8 cellular contexts compared by ENCODE assay signal in genomic region chr2:10304458-10305253, GRCh38. TPM values are rescaled to one million over a fixed set of nuclear protein-coding genes. Genes with fewer than 3 reads are reported as not detected.
DNase-seq lines count a peak whose midpoint lies in the region; ATAC-seq, FAIRE-seq and TF ChIP-seq lines count a peak whose summit lies in the region.

No MANE protein-coding gene starts in this region.

- BruUV-seq in IMR-90 (replicated peaks; lab: Mats Ljungman, UMichigan) = no TSS peak

- peak overlapping the region; percentile 99 for H3K4me3 Mint-ChIP-seq in activated naive CD8-positive, alpha-beta T cell treated with anti-CD3 and anti-CD28 coated beads, Interleukin-2, amount 10 ng/mL, durations not matched to agents 7 days and 5 days
- H3K4me3 Mint-ChIP-seq in stimulated activated effector memory CD8-positive, alpha-beta T cell treated with anti-CD3 and anti-CD28 coated beads, Interleukin-12 subunit alpha, Interleukin-12 subunit beta, amount 100 ng/mL, for 72 hours = peak overlapping the region; percentile 92

- H3K4me1 Mint-ChIP-seq in activated naive CD8-positive, alpha-beta T cell treated with anti-CD3 and anti-CD28 coated beads, Interleukin-2, amount 10 ng/mL, durations not matched to agents 7 days and 5 days = peaks cover 54% of the 10 kb centered on the region
- H3K4me1 Mint-ChIP-seq in stimulated activated effector memory CD8-positive, alpha-beta T cell treated with anti-CD3 and anti-CD28 coated beads, Interleukin-12 subunit alpha, Interleukin-12 subunit beta, amount 100 ng/mL, for 72 hours = peaks cover 68% of the 10 kb centered on the region

- H3K36me3 Mint-ChIP-seq in activated naive CD8-positive, alpha-beta T cell treated with anti-CD3 and anti-CD28 coated beads, Interleukin-2, amount 10 ng/mL, durations not matched to agents 7 days and 5 days = peaks cover 12% of the 10 kb centered on the region
- peaks cover 6% of the 10 kb centered on the region for H3K36me3 Mint-ChIP-seq in stimulated activated effector memory CD8-positive, alpha-beta T cell treated with anti-CD3 and anti-CD28 coated beads, Interleukin-12 subunit alpha, Interleukin-12 subunit beta, amount 100 ng/mL, for 72 hours

- no peak for FAIRE-seq in urothelium cell line (lab: Jason Lieb, UNC)

- 0 out of 2 replicates have a peak overlapping the region, but pooled peaks have one; percentile 24 for H3K23ac ChIP-seq in IMR-90 (ENCODE audit: low read depth, low read length)

- CTCF ChIA-PET in IMR-90 (lab: Yijun Ruan, JAX) = interaction anchor here (0.6 to 3.1 kb wide), 5 partner anchors 24 to 180 kb away, joined by 3 to 13 read pairs (median 3); no protein-coding TSS in a partner anchor

- no peak for TF ChIP-seq RAD21 in IMR-90 (IDR thresholded peaks at IDR 0.05; ENCODE audit: low read length)

- no peaks in the 10 kb centered on the region for H3K36me3 ChIP-seq in IMR-90 (ENCODE audit: control insufficient read depth, insufficient read depth, low read length)

- peaks cover 10% of the 10 kb centered on the region; the same call in 1 of the 2 replicates for H3K4me1 ChIP-seq in IMR-90 (ENCODE audit: control insufficient read depth, insufficient read depth, low read length)

- peak overlapping the region; percentile 72 for H3K4me3 ChIP-seq in IMR-90 (ENCODE audit: insufficient read depth, low read depth, low read length)
- H3K4me3 ChIP-seq in iPS-18c (ENCODE audit: insufficient read depth, low read depth, low read length) = peak overlapping the region; percentile 78

- H3K79me1 ChIP-seq in IMR-90 (ENCODE audit: low read depth in 1 of 2, low read length in 2 of 2) = peaks cover 23 to 61% of the 10 kb centered on the region in 2 experiments

- intact Hi-C loops in IMR-90 (cut with micrococcal nuclease) = loop anchor here (1.0 to 5.0 kb wide), 3 partner anchors 105 to 180 kb away; no protein-coding TSS in a partner anchor

- no peak for DNase-seq in IMR-90
- DNase-seq in activated naive CD8-positive, alpha-beta T cell treated with anti-CD3 and anti-CD28 coated beads, Interleukin-2, amount 10 ng/mL, durations not matched to agents 7 days and 5 days = no peak
- no peak for DNase-seq in stimulated activated effector memory CD8-positive, alpha-beta T cell treated with anti-CD3 and anti-CD28 coated beads, Interleukin-12 subunit alpha, Interleukin-12 subunit beta, amount 100 ng/mL, for 72 hours (ENCODE audit: low spot score in 2 of 2)
- no peak for DNase-seq in urothelium cell line (ENCODE audit: low spot score)
- DNase-seq in islet precursor cell = no peak
- DNase-seq in SW480 (ENCODE audit: low spot score) = no peak
- no peak for DNase-seq in MV-4-11 (lab: John Stamatoyannopoulos, UW)

- POLR2A ChIA-PET in IMR-90 (lab: Charles Lee; ENCODE audit: unreplicated experiment) = no interaction called here
- POLR2A ChIA-PET in activated naive CD8-positive, alpha-beta T cell treated with anti-CD3 and anti-CD28 coated beads, Interleukin-2, amount 10 ng/mL, durations not matched to agents 7 days and 5 days (lab: Charles Lee) = interaction anchor here (0.7 to 6.4 kb wide), 7 partner anchors 8 to 180 kb away, joined by 3 to 107 read pairs (median 6); partner anchors contain the start of gene ODC1

- no peak overlapping the region; the same call in 1 of the 2 replicates for H3K4ac ChIP-seq in IMR-90 (ENCODE audit: low read depth, low read length)

- H3K27me3 Mint-ChIP-seq in activated naive CD8-positive, alpha-beta T cell treated with anti-CD3 and anti-CD28 coated beads, Interleukin-2, amount 10 ng/mL, durations not matched to agents 7 days and 5 days = no peaks in the 10 kb centered on the region

- H4K5ac ChIP-seq in IMR-90 (ENCODE audit: low read depth, low read length) = no peak overlapping the region

- peak overlapping the region; percentile 44; the same call in 1 of the 2 replicates for H3K14ac ChIP-seq in IMR-90 (replicated peaks; ENCODE audit: low read depth, low read length)

- peak overlapping the region; percentile 2; the same call in 1 of the 2 replicates for H3K9ac ChIP-seq in IMR-90 (ENCODE audit: low read depth, low read length)

- 54% methylated on average over 16 of the region's 28 CpGs; no CpG with 5 or more reads in 1 of the 2 experiments for WGBS in IMR-90 (ENCODE audit: extremely low coverage in 2 of 2, insufficient read length in 1 of 2), 2 experiments

- no peak overlapping the region for H4K8ac ChIP-seq in IMR-90 (ENCODE audit: low read depth in 2 of 2, low read length in 2 of 2)

- dilution Hi-C loops in IMR-90 (cut with HindIII; ENCODE audit: low sequenced_read_pairs, unreplicated experiment) = no loop called here

- no peak for ATAC-seq in IMR-90 (ENCODE audit: low read depth)
- ATAC-seq in activated naive CD8-positive, alpha-beta T cell treated with anti-CD3 and anti-CD28 coated beads, Interleukin-2, amount 10 ng/mL, durations not matched to agents 7 days and 5 days (ENCODE audit: low read depth) = no peak
- ATAC-seq in stimulated activated effector memory CD8-positive, alpha-beta T cell treated with anti-CD3 and anti-CD28 coated beads, Interleukin-12 subunit alpha, Interleukin-12 subunit beta, amount 100 ng/mL, for 72 hours = no peak

- H3K9me3 Mint-ChIP-seq in activated naive CD8-positive, alpha-beta T cell treated with anti-CD3 and anti-CD28 coated beads, Interleukin-2, amount 10 ng/mL, durations not matched to agents 7 days and 5 days = no peaks in the 10 kb centered on the region
- no peaks in the 10 kb centered on the region for H3K9me3 Mint-ChIP-seq in stimulated activated effector memory CD8-positive, alpha-beta T cell treated with anti-CD3 and anti-CD28 coated beads, Interleukin-12 subunit alpha, Interleukin-12 subunit beta, amount 100 ng/mL, for 72 hours

- no peak for TF ChIP-seq CTCF in IMR-90 (conservative IDR thresholded peaks at IDR 0.05; ENCODE audit: low read depth, low read length)

- no peaks in the 10 kb centered on the region for H3K9me3 ChIP-seq in IMR-90 (ENCODE audit: control insufficient read depth, insufficient read depth, low read length)
- no peaks in the 10 kb centered on the region for H3K9me3 ChIP-seq in iPS-18c (ENCODE audit: control insufficient read depth, insufficient read depth, low read length)

- no peak overlapping the region for H3K56ac ChIP-seq in IMR-90 (ENCODE audit: extremely low read depth, insufficient read depth, low read length)

- no peaks in the 10 kb centered on the region for H3K27me3 ChIP-seq in IMR-90 (ENCODE audit: control insufficient read depth, insufficient read depth, low read length)

- no peak for TF ChIP-seq POLR2A in IMR-90 (IDR thresholded peaks at IDR 0.05; ENCODE audit: low read depth, low read length)

- no peak overlapping the region for H3K27ac ChIP-seq in IMR-90 (ENCODE audit: insufficient read depth, low read length)

- H2BK120ac ChIP-seq in IMR-90 (ENCODE audit: low read depth, low read length) = no peak overlapping the region

- H2AK9ac ChIP-seq in IMR-90 (replicated peaks; ENCODE audit: low read depth, low read length, poor library complexity) = peak overlapping the region; percentile 77

- H4K20me1 ChIP-seq in IMR-90 (ENCODE audit: insufficient read depth, low read length) = peaks cover 26% of the 10 kb centered on the region

- H3K9me1 ChIP-seq in IMR-90 (ENCODE audit: insufficient read depth, low read length) = peaks cover 17% of the 10 kb centered on the region

- no peak overlapping the region for H2AK5ac ChIP-seq in IMR-90 (ENCODE audit: low read depth, low read length)

- H3K27ac Mint-ChIP-seq in activated naive CD8-positive, alpha-beta T cell treated with anti-CD3 and anti-CD28 coated beads, Interleukin-2, amount 10 ng/mL, durations not matched to agents 7 days and 5 days = peak overlapping the region; percentile 76
- peak overlapping the region; percentile 75 for H3K27ac Mint-ChIP-seq in stimulated activated effector memory CD8-positive, alpha-beta T cell treated with anti-CD3 and anti-CD28 coated beads, Interleukin-12 subunit alpha, Interleukin-12 subunit beta, amount 100 ng/mL, for 72 hours

- H3K18ac ChIP-seq in IMR-90 (ENCODE audit: low read depth, low read length) = no peak overlapping the region

- in situ Hi-C loops in IMR-90 (cut with MboI; ENCODE audit: low sequenced_read_pairs) = no loop called here

- H2BK20ac ChIP-seq in IMR-90 (ENCODE audit: low read depth, low read length) = no peak overlapping the region

- no peak overlapping the region for H4K91ac ChIP-seq in IMR-90 (ENCODE audit: insufficient read depth, low read depth, low read length)

- peak overlapping the region; percentile 93 for H2AFZ ChIP-seq in IMR-90 (replicated peaks; ENCODE audit: low read length, poor library complexity)

- peak overlapping the region; percentile 88 for H3K4me2 ChIP-seq in IMR-90 (ENCODE audit: low read depth, low read length)

- no peak overlapping the region for H2BK15ac ChIP-seq in IMR-90 (ENCODE audit: low read depth, low read length)

- no peak overlapping the region for H2BK5ac ChIP-seq in IMR-90 (ENCODE audit: low read depth, low read length, poor library complexity, severe bottlenecking)

TF ChIP-seq in IMR-90, 13 proteins besides CTCF, POLR2A, EP300 and RAD21 (continues in another document):
- TF ChIP-seq NFE2L2 (IDR thresholded peaks at IDR 0.05; ENCODE audit: low read depth, low read length) (no peak), RCOR1 (IDR thresholded peaks at IDR 0.05; ENCODE audit: insufficient replicate concordance, low read length) (no peak), ELK1 (IDR thresholded peaks at IDR 0.05; ENCODE audit: borderline replicate concordance, low read depth, low read length) (no peak), SMC3 (IDR thresholded peaks at IDR 0.05; ENCODE audit: low read depth, low read length) (no peak), RFX5 (IDR thresholded peaks at IDR 0.05; ENCODE audit: low read depth, low read length) (no peak)

RNA-seq across cellular contexts. Expression of gene HPCAL1, which starts 2.0 kb away (rescaled TPM):
- 8.2 and 9.4 TPM in 2 replicates for total RNA-seq in IMR-90 (2012; rRNA removed)
- 31.0 and 33.7 TPM in 2 replicates for polyA plus RNA-seq in IMR-90 (2012; rRNA removed)
- 25.5 and 52.7 TPM in 2 replicates for polyA plus RNA-seq in IMR-90 (2012; cell fraction: cytosol; rRNA removed)
- polyA plus RNA-seq in IMR-90 (2012; cell fraction: nucleus; rRNA removed; ENCODE audit: low replicate concordance) = 18.3 and 34.8 TPM in 2 replicates
- total RNA-seq in activated naive CD8-positive, alpha-beta T cell treated with anti-CD3 and anti-CD28 coated beads, Interleukin-2, amount 10 ng/mL, durations not matched to agents 7 days and 5 days = 10 to 100 TPM; 75.8 to 77.1 TPM
